8 cellular contexts compared by ENCODE assay signal in the genomic region with DNA sequence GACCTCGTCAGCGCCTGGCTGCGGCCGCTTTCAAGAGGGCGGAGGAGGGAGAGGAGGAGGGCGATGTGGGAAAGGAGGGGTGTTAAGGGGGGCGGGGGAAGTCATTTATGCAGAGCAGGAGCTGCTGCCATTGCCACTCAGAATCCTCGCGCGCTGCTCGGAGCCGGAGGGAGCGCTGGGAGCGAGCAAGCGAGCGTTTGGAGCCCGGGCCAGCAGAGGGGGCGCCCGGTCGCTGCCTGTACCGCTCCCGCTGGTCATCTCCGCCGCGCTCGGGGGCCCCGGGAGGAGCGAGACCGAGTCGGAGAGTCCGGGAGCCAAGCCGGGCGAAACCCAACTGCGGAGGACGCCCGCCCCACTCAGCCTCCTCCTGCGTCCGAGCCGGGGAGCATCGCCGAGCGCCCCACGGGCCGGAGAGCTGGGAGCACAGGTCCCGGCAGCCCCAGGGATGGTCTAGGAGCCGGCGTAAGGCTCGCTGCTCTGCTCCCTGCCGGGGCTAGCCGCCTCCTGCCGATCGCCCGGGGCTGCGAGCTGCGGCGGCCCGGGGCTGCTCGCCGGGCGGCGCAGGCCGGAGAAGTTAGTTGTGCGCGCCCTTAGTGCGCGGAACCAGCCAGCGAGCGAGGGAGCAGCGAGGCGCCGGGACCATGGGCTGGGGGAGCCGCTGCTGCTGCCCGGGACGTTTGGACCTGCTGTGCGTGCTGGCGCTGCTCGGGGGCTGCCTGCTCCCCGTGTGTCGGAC. TPM values are rescaled to one million over a fixed set of nuclear protein-coding genes. Genes with fewer than 3 reads are reported as not detected.
DNase-seq lines count a peak whose midpoint lies in the region; ATAC-seq and TF ChIP-seq lines count a peak whose summit lies in the region.

TSS of gene PCSK5 (plus strand) at position 133 of the 736 bp plus-strand sequence. CDS start at position 642, 509 bp downstream.

- H3K27ac ChIP-seq in MM.1S (ENCODE audit: low read length) (peak within 1 kb of the TSS; percentile 25; the same call in 1 of the 2 replicates), heart left ventricle (peak within 1 kb of the TSS; percentile 56 to 89 (median 84)), tibial artery (peak within 1 kb of the TSS; percentile 90 to 91)

- intact Hi-C loops in heart left ventricle (cut with DNase I), result loop anchor here in 2 of 10 donors (10.0 kb wide), 2 partner anchors 404 to 414 kb away; no protein-coding TSS in a partner anchor
- intact Hi-C loops in tibial artery (cut with DNase I; ENCODE audit: low total_unique reads), result no loop called here

- no peaks in the 10 kb centered on the region for H3K9me2 ChIP-seq in MM.1S (replicated peaks; ENCODE audit: insufficient read depth, low read length)

- H3K27me3 ChIP-seq in H7 (ENCODE audit: control insufficient read depth, insufficient read depth, low read length) (peaks cover 17% of the 10 kb centered on the region), MM.1S (replicated peaks; ENCODE audit: insufficient read depth, low read length) (no peaks in the 10 kb centered on the region), heart left ventricle (peaks cover 0 to 10% (median 0%) of the 10 kb centered on the region in 9 donors), tibial artery (no peaks in the 10 kb centered on the region)

- peak in 1 of 2 donors; percentile 90 for TF ChIP-seq POLR2A in heart left ventricle (IDR thresholded peaks at IDR 0.05)

- peak within 1 kb of the TSS; percentile 59 for H2AFZ ChIP-seq in MM.1S (ENCODE audit: low read length)

- ATAC-seq in heart left ventricle, result peak; percentile 97 to 98 (median 98)

- H4K20me1 ChIP-seq in MM.1S (ENCODE audit: insufficient read depth, low read length), result no peaks in the 10 kb centered on the region

- peak within 1 kb of the TSS; percentile 80 for H3K4me2 ChIP-seq in MM.1S (ENCODE audit: low read depth, low read length)

- H3K4me1 ChIP-seq in MM.1S (ENCODE audit: low read length) (no peaks in the 10 kb centered on the region), heart left ventricle (peaks cover 0 to 29% (median 11%) of the 10 kb centered on the region in 12 donors), tibial artery (peaks cover 0 to 34% (median 13%) of the 10 kb centered on the region in 4 donors)

- H3K9ac ChIP-seq in MM.1S (ENCODE audit: low read length), result peak within 1 kb of the TSS; percentile 47; the same call in 1 of the 2 replicates

- H3K36me3 ChIP-seq in H7 (replicated peaks; ENCODE audit: control insufficient read depth, insufficient read depth, low read length), result no peaks in the 10 kb centered on the region
- no peaks in the 10 kb centered on the region for H3K36me3 ChIP-seq in MM.1S (replicated peaks; ENCODE audit: insufficient read depth, low read length)
- no peaks in the 10 kb centered on the region for H3K36me3 ChIP-seq in heart left ventricle
- no peaks in the 10 kb centered on the region for H3K36me3 ChIP-seq in tibial artery

- DNase-seq in DMS153 (lab: John Stamatoyannopoulos, UW) (peak; percentile 16), H7 (peak; percentile 92), MM.1S (peak; percentile 91), T follicular helper cell (ENCODE audit: low read depth) (peak; percentile 81), amniotic stem cell (lab: John Stamatoyannopoulos, UW) (peak; percentile 83), heart left ventricle (peak; percentile 93 to 94 (median 93)), pons (ENCODE audit: low spot score) (peak; percentile 93), tibial artery (peak; percentile 94 to 96)

- peak; percentile 18; the same call in 1 of the 2 replicates for TF ChIP-seq CTCF in MM.1S (IDR thresholded peaks at IDR 0.05; ENCODE audit: low read length)
- peak in 11 of 12 donors; percentile 12 to 62 (median 34) for TF ChIP-seq CTCF in heart left ventricle (IDR thresholded peaks at IDR 0.05)
- peak; percentile 10 to 16 for TF ChIP-seq CTCF in tibial artery (IDR thresholded peaks at IDR 0.05)

- no peaks in the 10 kb centered on the region for H3K79me2 ChIP-seq in MM.1S (ENCODE audit: low read length)

- 0 to 1% (median 1%) methylated on average over 55 to 79 of the region's 79 CpGs for WGBS in heart left ventricle, 4 donors

- H3K4me3 ChIP-seq in H7 (ENCODE audit: insufficient read depth, low read depth, low read length) (peak within 1 kb of the TSS; percentile 93), MM.1S (ENCODE audit: low read length) (peak within 1 kb of the TSS; percentile 59), heart left ventricle (peak within 1 kb of the TSS; percentile 67 to 96 (median 84)), tibial artery (peak within 1 kb of the TSS; percentile 74 to 76)

- no peaks in the 10 kb centered on the region for H3K9me3 ChIP-seq in MM.1S (replicated peaks; ENCODE audit: insufficient read depth, low read length)
- H3K9me3 ChIP-seq in heart left ventricle, result no peaks in the 10 kb centered on the region
- no peaks in the 10 kb centered on the region for H3K9me3 ChIP-seq in tibial artery

- H3F3A ChIP-seq in MM.1S (ENCODE audit: insufficient read depth, low read length), result peaks cover 3% of the 10 kb centered on the region; the same call in 1 of the 2 replicates

RNA-seq across cellular contexts. Expression of gene PCSK5, which starts in this region (rescaled TPM):
- total RNA-seq in H7 (2014; rRNA removed; shearing (Covaris generic)), result 10.1 and 12.6 TPM in 2 replicates
- total RNA-seq in heart left ventricle, result 10 to 100 TPM in 1 of 9 donors, 1 to 10 TPM in 8; 3.9 to 13.6 (median 6.0) TPM
- polyA plus RNA-seq in heart left ventricle, result 1 to 10 TPM; 1.3 to 1.9 TPM

Comparison
In these comparisons a context has a peak if more than half of its experiments do, and no peak if none do; other contexts are left out.
1. Peak in every context shown above with its lines: DNase-seq, ATAC-seq, H3K4me3 ChIP-seq and H3K27ac ChIP-seq.
2. DNase-seq: peak in every context shown above with its lines; median percentile 95 in tibial artery; 93 in heart left ventricle; 93 in pons; 92 in H7; 91 in MM.1S; 83 in amniotic stem cell; 81 in T follicular helper cell; 16 in DMS153.
3. H3K27ac ChIP-seq: peak in every context shown above with its lines; median percentile 90 in tibial artery; 84 in heart left ventricle; 25 in MM.1S.